In genomic region chr18:22723221-22723620, GRCh38 we compare ENCODE assay signal across 6 cellular contexts.
"Had no signal": no experiment of that assay in that cellular context is flagged by ENCODE, and none has a peak within 500 bp of the region (broad histone marks: within the 10 kb centered on the region; RNA-seq: fewer than 3 reads in every experiment).

No MANE protein-coding gene starts in this region.

- H3K4me2 ChIP-seq: GM23338 had no signal

- DNase-seq: H9, HCEC 1CT, IMR-90, KG1 had no signal

- H3K4me3 ChIP-seq: GM23338, K562 had no signal

- H2AFZ ChIP-seq: GM23338 had no signal

- H3K4me1 Mint-ChIP-seq: GM23338, H9 had no signal

- H3K27ac Mint-ChIP-seq: GM23338, H9 had no signal

- H3K4me3 Mint-ChIP-seq: GM23338, H9 had no signal

- ATAC-seq: GM23338, K562 had no signal
